Comparison of ENCODE assay signal across 8 cellular contexts in genomic region chr3:115658032-115658336, GRCh38. TPM values are rescaled to one million over a fixed set of nuclear protein-coding genes. Genes with fewer than 3 reads are reported as not detected.
DNase-seq lines count a peak whose midpoint lies in the region; ATAC-seq and TF ChIP-seq lines count a peak whose summit lies in the region.

No MANE protein-coding gene starts in this region.

- peak overlapping the region; percentile 18 for H3K27ac ChIP-seq in CD4-positive, alpha-beta T cell (ENCODE audit: low read depth, low read length)
- H3K27ac ChIP-seq in MM.1S (ENCODE audit: low read length) (peak overlapping the region; percentile 95), neural progenitor cell (peak overlapping the region; percentile 88)

- H2AFZ ChIP-seq in MM.1S (ENCODE audit: low read length) (peak overlapping the region; percentile 93), neural progenitor cell (replicated peaks) (peak overlapping the region; percentile 86)

- H3K27ac Mint-ChIP-seq in CD4-positive, alpha-beta T cell: peak overlapping the region; percentile 96
- H3K27ac Mint-ChIP-seq in effector memory CD8-positive, alpha-beta T cell: peak overlapping the region; percentile 97
- H3K27ac Mint-ChIP-seq in neural progenitor cell: peak overlapping the region; percentile 100

- peak overlapping the region; percentile 93 for H3K4me3 Mint-ChIP-seq in CD4-positive, alpha-beta T cell
- H3K4me3 Mint-ChIP-seq in effector memory CD8-positive, alpha-beta T cell: peak overlapping the region; percentile 77 to 82
- H3K4me3 Mint-ChIP-seq in neural progenitor cell: peak overlapping the region; percentile 89

- no peaks in the 10 kb centered on the region for H3K36me3 Mint-ChIP-seq in CD4-positive, alpha-beta T cell (ENCODE audit: low read depth)
- H3K36me3 Mint-ChIP-seq in effector memory CD8-positive, alpha-beta T cell (ENCODE audit: insufficient read depth): peaks cover 3% of the 10 kb centered on the region
- no peaks in the 10 kb centered on the region for H3K36me3 Mint-ChIP-seq in neural progenitor cell

- H3K79me2 ChIP-seq in MM.1S (ENCODE audit: low read length) (no peaks in the 10 kb centered on the region), neural progenitor cell (ENCODE audit: low read depth) (no peaks in the 10 kb centered on the region)

- TF ChIP-seq CTCF in CD4-positive, alpha-beta T cell (IDR thresholded peaks at IDR 0.05): no peak
- TF ChIP-seq CTCF in MM.1S (IDR thresholded peaks at IDR 0.05; ENCODE audit: low read length) (no peak), neural progenitor cell (IDR thresholded peaks at IDR 0.05) (no peak)

- H3F3A ChIP-seq in MM.1S (ENCODE audit: insufficient read depth, low read length) (peaks cover 24% of the 10 kb centered on the region), neural progenitor cell (ENCODE audit: low read depth) (peaks cover 42% of the 10 kb centered on the region)

- no peaks in the 10 kb centered on the region for H4K20me1 ChIP-seq in MM.1S (ENCODE audit: insufficient read depth, low read length)
- H4K20me1 ChIP-seq in neural progenitor cell (ENCODE audit: low read depth): no peaks in the 10 kb centered on the region

- H3K9me3 ChIP-seq in CD4-positive, alpha-beta T cell (ENCODE audit: control insufficient read depth, low read length): no peaks in the 10 kb centered on the region
- H3K9me3 ChIP-seq in MM.1S (replicated peaks; ENCODE audit: insufficient read depth, low read length) (no peaks in the 10 kb centered on the region), neural progenitor cell (ENCODE audit: low read depth) (no peaks in the 10 kb centered on the region)

- H3K4me3 ChIP-seq in MM.1S (ENCODE audit: low read length): peak overlapping the region; percentile 85
- H3K4me3 ChIP-seq in neural progenitor cell: peak overlapping the region; percentile 61

- peaks cover 11% of the 10 kb centered on the region; the same call in 1 of the 2 replicates for H3K4me1 ChIP-seq in MM.1S (ENCODE audit: low read length)
- peaks cover 38% of the 10 kb centered on the region for H3K4me1 ChIP-seq in neural progenitor cell

- no peak for ATAC-seq in CD4-positive, alpha-beta T cell (ENCODE audit: poor library complexity)
- ATAC-seq in effector memory CD8-positive, alpha-beta T cell (replicated peaks): no peak
- ATAC-seq in GM18868 (IDR thresholded peaks at IDR 0.05; ENCODE audit: unreplicated experiment): no peak

- no peaks in the 10 kb centered on the region for H3K36me3 ChIP-seq in MM.1S (replicated peaks; ENCODE audit: insufficient read depth, low read length)
- H3K36me3 ChIP-seq in neural progenitor cell: no peaks in the 10 kb centered on the region

- peaks cover 30% of the 10 kb centered on the region for H3K4me1 Mint-ChIP-seq in CD4-positive, alpha-beta T cell (ENCODE audit: low read depth)
- H3K4me1 Mint-ChIP-seq in effector memory CD8-positive, alpha-beta T cell (ENCODE audit: low read depth in 2 of 2): peaks cover 15 to 28% of the 10 kb centered on the region in 2 donors
- H3K4me1 Mint-ChIP-seq in neural progenitor cell: peaks cover 56% of the 10 kb centered on the region

- POLR2A ChIA-PET in CD4-positive, alpha-beta T cell (lab: Charles Lee): interaction anchor here (2.5 kb wide), 1 partner anchor 126 kb away, joined by 9 read pairs; no protein-coding TSS in a partner anchor

- H3K9ac ChIP-seq in MM.1S (ENCODE audit: low read length) (peak overlapping the region; percentile 93), neural progenitor cell (peak overlapping the region; percentile 12)

- H3K9me2 ChIP-seq in MM.1S (replicated peaks; ENCODE audit: insufficient read depth, low read length): no peaks in the 10 kb centered on the region

- H3K27me3 ChIP-seq in CD4-positive, alpha-beta T cell (ENCODE audit: control insufficient read depth, insufficient read depth, low read length): no peaks in the 10 kb centered on the region
- H3K27me3 ChIP-seq in MM.1S (replicated peaks; ENCODE audit: insufficient read depth, low read length) (no peaks in the 10 kb centered on the region), neural progenitor cell (no peaks in the 10 kb centered on the region)

- CTCF ChIA-PET in CD4-positive, alpha-beta T cell (lab: Charles Lee): interaction anchor here (1.4 to 1.5 kb wide), 2 partner anchors 29 to 35 kb away, joined by 3 to 5 read pairs; no protein-coding TSS in a partner anchor

- no peak for DNase-seq in CD4-positive, alpha-beta T cell
- DNase-seq in MM.1S (no peak), neural progenitor cell (ENCODE audit: low spot score) (no peak), putamen (ENCODE audit: low spot score) (no peak), head of caudate nucleus (no peak), NCI-H2171 (lab: John Stamatoyannopoulos, UW) (no peak)
- DNase-seq in effector memory CD8-positive, alpha-beta T cell: no peak

- no peaks in the 10 kb centered on the region for H3K27me3 Mint-ChIP-seq in CD4-positive, alpha-beta T cell
- H3K27me3 Mint-ChIP-seq in effector memory CD8-positive, alpha-beta T cell: no peaks in the 10 kb centered on the region
- H3K27me3 Mint-ChIP-seq in neural progenitor cell (ENCODE audit: insufficient read depth, low read depth): no peaks in the 10 kb centered on the region

- no peaks in the 10 kb centered on the region for H3K9me3 Mint-ChIP-seq in CD4-positive, alpha-beta T cell
- no peaks in the 10 kb centered on the region for H3K9me3 Mint-ChIP-seq in effector memory CD8-positive, alpha-beta T cell
- no peaks in the 10 kb centered on the region for H3K9me3 Mint-ChIP-seq in neural progenitor cell

- H3K4me2 ChIP-seq in MM.1S (ENCODE audit: low read depth, low read length) (peak overlapping the region; percentile 90), neural progenitor cell (peak overlapping the region; percentile 86)

- intact Hi-C loops in CD4-positive, alpha-beta T cell (cut with DNase I, micrococcal nuclease): loop anchor here (2.0 to 5.0 kb wide), 2 partner anchors 124 to 127 kb away; no protein-coding TSS in a partner anchor
- intact Hi-C loops in head of caudate nucleus (cut with DNase I): no loop called here

RNA-seq across cellular contexts. Expression of gene GAP43, which starts 34.7 kb away (rescaled TPM):
- not detected for total RNA-seq in CD4-positive, alpha-beta T cell
- 5.0 and 8.5 TPM in 2 replicates for total RNA-seq in neural progenitor cell (ENCODE audit: low replicate concordance)

Comparison
In these comparisons a context has a peak if more than half of its experiments do, and no peak if none do; other contexts are left out.
1. H3K27ac ChIP-seq: peak in every context shown above with its lines; median percentile 95 in MM.1S; 88 in neural progenitor cell; 18 in CD4-positive, alpha-beta T cell.